ENCODE assay signal across 9 cellular contexts in the genomic region with DNA sequence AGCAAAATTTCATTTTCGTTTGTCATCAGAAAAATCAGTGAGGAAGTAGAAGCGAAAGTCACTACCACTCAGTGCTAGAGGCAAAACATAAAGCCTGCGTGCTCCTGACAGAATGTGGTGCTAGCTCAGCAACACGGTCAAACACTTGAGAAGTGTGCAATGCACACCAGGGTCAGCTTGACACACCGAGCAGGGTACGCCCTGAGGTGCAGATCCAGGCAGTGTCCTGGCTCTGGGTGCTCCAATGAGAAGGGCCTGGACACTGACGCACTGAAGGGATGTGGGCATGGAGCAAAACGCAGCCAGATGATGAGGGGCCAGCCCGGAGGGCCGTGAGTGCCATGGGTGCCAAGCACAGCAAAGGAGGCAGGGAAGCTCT. TPM values are rescaled to one million over a fixed set of nuclear protein-coding genes. Genes with fewer than 3 reads are reported as not detected.
DNase-seq lines count a peak whose midpoint lies in the region; ATAC-seq and TF ChIP-seq lines count a peak whose summit lies in the region.
"Had no signal": no experiment of that assay in that cellular context is flagged by ENCODE, and none has a peak within 500 bp of the region (broad histone marks: within the 10 kb centered on the region; RNA-seq: fewer than 3 reads in every experiment).

No MANE protein-coding gene starts in this region.

- H3K27me3 Mint-ChIP-seq in activated T-helper 17 cell treated with anti-CD3 and anti-CD28 coated beads, Interleukin-2, amount 50 U/mL, for 72 hours = no peaks in the 10 kb centered on the region

- H3K36me3 Mint-ChIP-seq in activated T-helper 17 cell treated with anti-CD3 and anti-CD28 coated beads, Interleukin-2, amount 50 U/mL, for 72 hours (ENCODE audit: low read depth) = peaks cover 94% of the 10 kb centered on the region

- H3K9me3 Mint-ChIP-seq in activated T-helper 17 cell treated with anti-CD3 and anti-CD28 coated beads, Interleukin-2, amount 50 U/mL, for 72 hours = no peaks in the 10 kb centered on the region

- CTCF ChIA-PET in RWPE1 (lab: Yijun Ruan, JAX) = interaction anchor here (0.7 to 2.4 kb wide), 4 partner anchors 9 to 191 kb away, joined by 3 to 12 read pairs (median 3); no protein-coding TSS in a partner anchor

- peaks cover 30% of the 10 kb centered on the region for H3K4me1 Mint-ChIP-seq in activated T-helper 17 cell treated with anti-CD3 and anti-CD28 coated beads, Interleukin-2, amount 50 U/mL, for 72 hours

- POLR2A ChIA-PET in RWPE1 (lab: Yijun Ruan, JAX; ENCODE audit: low non-redundant PET) = no interaction called here

- peak overlapping the region; percentile 99 for H3K4me3 Mint-ChIP-seq in activated T-helper 17 cell treated with anti-CD3 and anti-CD28 coated beads, Interleukin-2, amount 50 U/mL, for 72 hours

- peak; percentile 34 for ATAC-seq in HG03045 (IDR thresholded peaks at IDR 0.05; ENCODE audit: unreplicated experiment)
- ATAC-seq in activated T-helper 17 cell treated with anti-CD3 and anti-CD28 coated beads, Interleukin-2, amount 50 U/mL, for 72 hours (replicated peaks) = peak; percentile 34
- peak; percentile 39 for ATAC-seq in omental fat pad (ENCODE audit: low FRiP score)

- peak; percentile 37 for DNase-seq in stimulated activated CD4-positive, alpha-beta T cell treated with anti-CD3 and anti-CD28 coated beads, Interleukin-15, amount 100 ng/mL, for 24 hours
- no peak for DNase-seq in stimulated activated CD4-positive, alpha-beta T cell treated with anti-CD3 and anti-CD28 coated beads, Interleukin-12 subunit alpha, Interleukin-12 subunit beta, amount 100 ng/mL, for 4 hours
- no peak for DNase-seq in omental fat pad (ENCODE audit: low spot score)
- DNase-seq in RWPE1 (ENCODE audit: low spot score) = no peak
- DNase-seq in NCI-H1092 treated with DMSO at 0.1 percent for 48 hours (lab: John Stamatoyannopoulos, UW) = no peak
- DNase-seq in stimulated activated CD4-positive, alpha-beta T cell treated with anti-CD3 and anti-CD28 coated beads, Interleukin-4, amount 100 ng/mL, for 1 hour = no peak
- DNase-seq: DND-41 had no signal

- H3K27ac Mint-ChIP-seq in activated T-helper 17 cell treated with anti-CD3 and anti-CD28 coated beads, Interleukin-2, amount 50 U/mL, for 72 hours = peak overlapping the region; percentile 100

- no peak overlapping the region for H3K27ac ChIP-seq in RWPE1

- no peak for TF ChIP-seq CTCF in omental fat pad (IDR thresholded peaks at IDR 0.05)
- TF ChIP-seq CTCF in RWPE1 (conservative IDR thresholded peaks at IDR 0.05; ENCODE audit: low read depth) = no peak

RNA-seq across cellular contexts. Expression of gene RNASET2, which starts 5.9 kb away (rescaled TPM):
- 100 to 1,000 TPM in 1 of 2 donors, 10 to 100 TPM in 1; 94.2 to 210 TPM for total RNA-seq in activated T-helper 17 cell treated with anti-CD3 and anti-CD28 coated beads, Interleukin-2, amount 50 U/mL, for 72 hours
- total RNA-seq in omental fat pad = 100 to 1,000 TPM in 1 of 4 donors, 10 to 100 TPM in 3; 68.4 to 129 (median 84.4) TPM

RNA-seq across cellular contexts. Expression of gene CEP43, which starts 48.8 kb away (rescaled TPM):
- 10 to 100 TPM; 24.7 to 29.0 TPM for total RNA-seq in activated T-helper 17 cell treated with anti-CD3 and anti-CD28 coated beads, Interleukin-2, amount 50 U/mL, for 72 hours
- 10 to 100 TPM; 12.2 to 13.7 (median 13.4) TPM for total RNA-seq in omental fat pad
